14 cellular contexts compared by ENCODE assay signal in the genomic region with DNA sequence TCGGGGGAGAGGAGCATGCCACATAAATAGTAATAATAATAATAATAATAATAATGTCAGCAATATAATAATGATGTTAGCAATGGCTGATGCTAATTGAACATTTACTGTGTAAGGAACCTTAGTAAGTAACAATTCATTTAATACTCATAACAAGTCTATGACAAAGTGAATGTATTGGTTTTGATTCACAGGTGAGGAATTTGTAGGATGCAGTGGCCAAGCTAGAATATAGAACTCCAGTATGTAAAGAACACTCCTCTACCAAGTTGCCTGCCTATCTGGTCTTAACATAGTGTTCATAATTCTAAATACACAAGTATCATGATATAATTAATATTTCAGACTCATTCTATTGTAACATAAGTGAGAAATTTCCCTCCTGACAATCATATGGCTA.
DNase-seq lines count a peak whose midpoint lies in the region; FAIRE-seq and TF ChIP-seq lines count a peak whose summit lies in the region.
"Had no signal": no experiment of that assay in that cellular context is flagged by ENCODE, and none has a peak within 500 bp of the region (broad histone marks: within the 10 kb centered on the region; RNA-seq: fewer than 3 reads in every experiment).

No MANE protein-coding gene starts in this region.

- H3K4me1 ChIP-seq in HEK293 (ENCODE audit: control insufficient read depth, insufficient read depth, low read length), result no peaks in the 10 kb centered on the region
- peaks cover 4% of the 10 kb centered on the region for H3K4me1 ChIP-seq in astrocyte (ENCODE audit: insufficient read depth, low read length)
- H3K4me1 ChIP-seq: BE2C had no signal

- H3K4me3 Mint-ChIP-seq in astrocyte (ENCODE audit: unreplicated experiment) (no peak overlapping the region), CD14-positive monocyte (no peak overlapping the region)
- H3K4me3 Mint-ChIP-seq: CD8-positive, alpha-beta T cell; IgD-negative memory B cell had no signal

- no peaks in the 10 kb centered on the region for H3K79me2 ChIP-seq in astrocyte (ENCODE audit: insufficient read depth, low read length)

- no peak overlapping the region for H3K9ac ChIP-seq in astrocyte (ENCODE audit: low read length)

- CTCF ChIA-PET in HEK293 (lab: Yijun Ruan, JAX), result no interaction called here

- no peak overlapping the region for H3K4me3 ChIP-seq in HEK293 (ENCODE audit: low read depth, low read length)
- no peak overlapping the region for H3K4me3 ChIP-seq in astrocyte (ENCODE audit: insufficient read depth, low read depth, low read length)

- no peak overlapping the region for H3K27ac ChIP-seq in HEK293 (ENCODE audit: extremely low read depth, low read depth, low read length)
- no peak overlapping the region for H3K27ac ChIP-seq in astrocyte (ENCODE audit: low read depth, low read length)
- H3K27ac ChIP-seq: C4-2B had no signal

- no peaks in the 10 kb centered on the region for H3K36me3 Mint-ChIP-seq in astrocyte (ENCODE audit: low read depth, unreplicated experiment)
- H3K36me3 Mint-ChIP-seq in CD14-positive monocyte, result no peaks in the 10 kb centered on the region
- H3K36me3 Mint-ChIP-seq: CD8-positive, alpha-beta T cell had no signal

- intact Hi-C loops in CD14-positive monocyte (cut with micrococcal nuclease), result no loop called here

- H3K36me3 ChIP-seq in HEK293 (ENCODE audit: control insufficient read depth in 2 of 2, insufficient read depth in 1 of 2, low read length in 2 of 2) (peaks cover 0 to 3% of the 10 kb centered on the region in 2 experiments; a peak in 1 of 3 replicates), astrocyte (ENCODE audit: insufficient read depth, low read length) (no peaks in the 10 kb centered on the region)
- H3K36me3 ChIP-seq: BE2C had no signal

- H3K27me3 ChIP-seq in astrocyte (ENCODE audit: insufficient read depth, low read length), result no peaks in the 10 kb centered on the region
- H3K27me3 ChIP-seq: BE2C had no signal

- H3K4me2 ChIP-seq in astrocyte (ENCODE audit: low read length), result no peak overlapping the region

- H3K4me1 Mint-ChIP-seq in astrocyte (ENCODE audit: low read depth, unreplicated experiment), result peaks cover 10% of the 10 kb centered on the region
- no peaks in the 10 kb centered on the region for H3K4me1 Mint-ChIP-seq in CD14-positive monocyte
- H3K4me1 Mint-ChIP-seq: IgD-negative memory B cell had no signal

- no peaks in the 10 kb centered on the region for H3K9me3 Mint-ChIP-seq in astrocyte (ENCODE audit: unreplicated experiment)
- H3K9me3 Mint-ChIP-seq in CD14-positive monocyte, result peaks cover 0 to 2% (median 0%) of the 10 kb centered on the region in 7 donors

- H3K27ac Mint-ChIP-seq in astrocyte (ENCODE audit: unreplicated experiment), result no peak overlapping the region
- no peak overlapping the region for H3K27ac Mint-ChIP-seq in CD14-positive monocyte
- H3K27ac Mint-ChIP-seq: CD8-positive, alpha-beta T cell; IgD-negative memory B cell had no signal

- H3K27me3 Mint-ChIP-seq in astrocyte (ENCODE audit: low read depth, unreplicated experiment) (no peaks in the 10 kb centered on the region), CD14-positive monocyte (ENCODE audit: low read depth in 3 of 3) (no peaks in the 10 kb centered on the region)
- H3K27me3 Mint-ChIP-seq: IgD-negative memory B cell had no signal

- POLR2A ChIA-PET in HEK293 (lab: Yijun Ruan, JAX), result no interaction called here

- DNase-seq in EL, result peak; percentile 33
- DNase-seq in astrocyte (ENCODE audit: low read depth), result peak; percentile 27
- peak; percentile 29 for DNase-seq in iris pigment epithelial cell (ENCODE audit: low read depth)
- DNase-seq in NCI-H187 treated with DMSO at 0.1 percent for 48 hours (lab: John Stamatoyannopoulos, UW), result no peak
- DNase-seq in MV-4-11 (lab: John Stamatoyannopoulos, UW), result no peak
- DNase-seq in CD14-positive monocyte (ENCODE audit: low spot score), result no peak
- DNase-seq: BE2C; CD8-positive, alpha-beta T cell; COR-L47; DMS153; DMS79 treated with DMSO at 0.1 percent for 48 hours had no signal

- no peak for FAIRE-seq in astrocyte (lab: Jason Lieb, UNC)

- no peak overlapping the region for H2AFZ ChIP-seq in astrocyte (ENCODE audit: low read depth, low read length)

- no peaks in the 10 kb centered on the region for H4K20me1 ChIP-seq in astrocyte (ENCODE audit: insufficient read depth, low read length)

- TF ChIP-seq CTCF in HEK293 (tag by site-specific recombination; IDR thresholded peaks at IDR 0.05) (no peak), astrocyte (IDR thresholded peaks at IDR 0.05; ENCODE audit: insufficient read depth, low read depth, low read length) (no peak), CD14-positive monocyte (IDR thresholded peaks at IDR 0.05) (no peak)

- H3K9me3 ChIP-seq in HEK293 (ENCODE audit: control insufficient read depth, insufficient read depth, low read depth, low read length) (no peaks in the 10 kb centered on the region), astrocyte (ENCODE audit: insufficient read depth, low read depth, low read length) (no peaks in the 10 kb centered on the region)
- H3K9me3 ChIP-seq: BE2C had no signal

TF ChIP-seq in HEK293, 187 proteins besides CTCF, POLR2A, EP300 and RAD21:
- TF ChIP-seq ZBTB8A (tag by site-specific recombination; IDR thresholded peaks at IDR 0.05) (no peak), ZNF664 (tag by site-specific recombination; IDR thresholded peaks at IDR 0.05) (0 out of 2 replicates have a peak, but pooled peaks have one; percentile 20)

Comparison
In these comparisons a context has a peak if more than half of its experiments do, and no peak if none do; other contexts are left out.
1. DNase-seq: peak in EL (single experiment), astrocyte (single experiment) and iris pigment epithelial cell (single experiment); none in NCI-H187 treated with DMSO at 0.1 percent for 48 hours (single experiment), MV-4-11 (single experiment) and CD14-positive monocyte (single experiment).